In the genomic region with DNA sequence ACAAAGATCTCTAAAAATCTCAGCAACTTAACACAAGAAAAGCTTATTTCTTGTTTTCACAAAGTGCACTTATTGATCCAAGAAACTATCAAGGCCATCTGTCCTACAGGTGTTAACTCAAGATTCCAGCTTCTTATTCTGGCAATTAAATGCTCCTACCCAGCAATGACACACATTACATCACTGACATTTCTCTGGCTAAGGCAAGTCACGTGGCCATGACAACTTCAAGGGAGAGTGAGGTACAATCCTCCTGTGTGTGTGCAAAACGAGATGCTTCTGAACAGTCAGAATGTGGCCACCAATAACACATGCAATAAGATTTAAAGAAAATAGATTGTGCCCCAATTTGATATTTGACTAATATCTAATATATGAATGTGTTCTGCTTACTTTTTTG, we compare ENCODE assay signal across 8 cellular contexts.
"Had no signal": no experiment of that assay in that cellular context is flagged by ENCODE, and none has a peak within 500 bp of the region (broad histone marks: within the 10 kb centered on the region; RNA-seq: fewer than 3 reads in every experiment).

No MANE protein-coding gene starts in this region.

- H3K4me3 ChIP-seq: GM23338, K562 had no signal

- DNase-seq: H9, HCEC 1CT, KG1 had no signal

- H3K27ac ChIP-seq: HL-60 had no signal

- ATAC-seq: GM23338, K562 had no signal

- FAIRE-seq: H1, H54, K562 had no signal
